21 cellular contexts compared by ENCODE assay signal in genomic region chr5:154466671-154467070, GRCh38. TPM values are rescaled to one million over a fixed set of nuclear protein-coding genes. Genes with fewer than 3 reads are reported as not detected.
DNase-seq lines count a peak whose midpoint lies in the region; ATAC-seq, FAIRE-seq and TF ChIP-seq lines count a peak whose summit lies in the region.
"Had no signal": no experiment of that assay in that cellular context is flagged by ENCODE, and none has a peak within 500 bp of the region (broad histone marks: within the 10 kb centered on the region; RNA-seq: fewer than 3 reads in every experiment).

No MANE protein-coding gene starts in this region.

- H3K27ac Mint-ChIP-seq in GM23338 (no peak overlapping the region), astrocyte (ENCODE audit: unreplicated experiment) (no peak overlapping the region)
- H3K27ac Mint-ChIP-seq: CD8-positive, alpha-beta T cell; HFFc6; IgD-negative memory B cell had no signal

- peaks cover 21% of the 10 kb centered on the region for H3K4me1 ChIP-seq in GM23338 (ENCODE audit: insufficient read depth)
- H3K4me1 ChIP-seq in IMR-90 (ENCODE audit: control insufficient read depth, insufficient read depth, low read length), result peaks cover 2% of the 10 kb centered on the region; the same call in 1 of the 2 replicates
- H3K4me1 ChIP-seq in astrocyte (ENCODE audit: insufficient read depth, low read length), result no peaks in the 10 kb centered on the region

- in situ Hi-C loops in IMR-90 (cut with MboI; ENCODE audit: low sequenced_read_pairs), result loop anchor here (5.0 to 25.0 kb wide), 2 partner anchors 141 to 346 kb away; no protein-coding TSS in a partner anchor

- no peak overlapping the region for H3K56ac ChIP-seq in IMR-90 (ENCODE audit: extremely low read depth, insufficient read depth, low read length)

- no CpG with 5 or more reads among the region's 5 CpGs for WGBS in IMR-90 (ENCODE audit: extremely low coverage in 2 of 2, insufficient read length in 1 of 2), 2 experiments

- peak; percentile 13; the same call in 2 of the 3 replicates for ATAC-seq in GM23338
- peak; percentile 19; the same call in 1 of the 2 replicates for ATAC-seq in IMR-90 (ENCODE audit: low read depth)
- no peak for ATAC-seq in GM21529 (IDR thresholded peaks at IDR 0.05; ENCODE audit: unreplicated experiment)
- ATAC-seq: CD8-positive, alpha-beta T cell had no signal

- H3K9ac ChIP-seq in IMR-90 (ENCODE audit: low read depth, low read length), result no peak overlapping the region
- H3K9ac ChIP-seq in astrocyte (ENCODE audit: low read length), result no peak overlapping the region

- no peak overlapping the region for H2BK120ac ChIP-seq in IMR-90 (ENCODE audit: low read depth, low read length)

- H2AFZ ChIP-seq in GM23338, result no peak overlapping the region; the same call in 1 of the 2 replicates
- no peak overlapping the region for H2AFZ ChIP-seq in IMR-90 (replicated peaks; ENCODE audit: low read length, poor library complexity)
- H2AFZ ChIP-seq in astrocyte (ENCODE audit: low read depth, low read length), result no peak overlapping the region

- no peaks in the 10 kb centered on the region for H3K9me2 ChIP-seq in GM23338 (ENCODE audit: insufficient read depth)

- H3K4me1 Mint-ChIP-seq in GM23338, result peaks cover 15% of the 10 kb centered on the region
- no peaks in the 10 kb centered on the region for H3K4me1 Mint-ChIP-seq in astrocyte (ENCODE audit: low read depth, unreplicated experiment)
- H3K4me1 Mint-ChIP-seq: IgD-negative memory B cell had no signal

- H3K79me2 ChIP-seq in GM23338 (replicated peaks; ENCODE audit: insufficient read depth) (no peaks in the 10 kb centered on the region), astrocyte (ENCODE audit: insufficient read depth, low read length) (no peaks in the 10 kb centered on the region)

- no peak overlapping the region for H3K4me3 Mint-ChIP-seq in GM23338
- no peak overlapping the region for H3K4me3 Mint-ChIP-seq in astrocyte (ENCODE audit: unreplicated experiment)
- H3K4me3 Mint-ChIP-seq: CD14-positive monocyte; CD8-positive, alpha-beta T cell; HFFc6; IgD-negative memory B cell had no signal

- no peak overlapping the region for H2BK15ac ChIP-seq in IMR-90 (ENCODE audit: low read depth, low read length)

- peaks cover 41% of the 10 kb centered on the region for H3K27me3 Mint-ChIP-seq in GM23338 (ENCODE audit: insufficient read depth, low read depth, poor library complexity)
- peaks cover 60% of the 10 kb centered on the region for H3K27me3 Mint-ChIP-seq in astrocyte (ENCODE audit: low read depth, unreplicated experiment)

- dilution Hi-C loops in IMR-90 (cut with HindIII; ENCODE audit: low sequenced_read_pairs, unreplicated experiment), result no loop called here

- no peak overlapping the region for H3K27ac ChIP-seq in GM23338 (ENCODE audit: low read depth)
- no peak overlapping the region for H3K27ac ChIP-seq in IMR-90 (ENCODE audit: insufficient read depth, low read length)
- H3K27ac ChIP-seq in astrocyte (ENCODE audit: low read depth, low read length), result no peak overlapping the region
- H3K27ac ChIP-seq: HL-60 had no signal

- no peak for TF ChIP-seq RAD21 in IMR-90 (IDR thresholded peaks at IDR 0.05; ENCODE audit: low read length)

- H3K27me3 ChIP-seq in GM23338 (ENCODE audit: insufficient read depth) (peaks cover 57% of the 10 kb centered on the region), IMR-90 (ENCODE audit: control insufficient read depth, insufficient read depth, low read length) (peaks cover 23% of the 10 kb centered on the region), astrocyte (ENCODE audit: insufficient read depth, low read length) (peaks cover 34% of the 10 kb centered on the region)

- peaks cover 3% of the 10 kb centered on the region; the same call in 1 of the 2 replicates for H3F3A ChIP-seq in GM23338 (replicated peaks; ENCODE audit: low read depth)

- H3K4me2 ChIP-seq in GM23338, result no peak overlapping the region
- no peak overlapping the region for H3K4me2 ChIP-seq in IMR-90 (ENCODE audit: low read depth, low read length)
- H3K4me2 ChIP-seq in astrocyte (ENCODE audit: low read length), result no peak overlapping the region

- H3K4me3 ChIP-seq in GM23338, result no peak overlapping the region
- H3K4me3 ChIP-seq in IMR-90 (ENCODE audit: insufficient read depth, low read depth, low read length), result no peak overlapping the region
- H3K4me3 ChIP-seq in astrocyte (ENCODE audit: insufficient read depth, low read depth, low read length), result no peak overlapping the region
- H3K4me3 ChIP-seq: GM12878 had no signal

- H4K20me1 ChIP-seq in GM23338 (replicated peaks; ENCODE audit: insufficient read depth), result peaks cover under 1% of the 10 kb centered on the region; the same call in 1 of the 2 replicates
- peaks cover 3% of the 10 kb centered on the region; the same call in 1 of the 2 replicates for H4K20me1 ChIP-seq in IMR-90 (ENCODE audit: insufficient read depth, low read length)
- H4K20me1 ChIP-seq in astrocyte (ENCODE audit: insufficient read depth, low read length), result no peaks in the 10 kb centered on the region

- POLR2A ChIA-PET in IMR-90 (lab: Charles Lee; ENCODE audit: unreplicated experiment), result no interaction called here

- no peak overlapping the region for H2AK9ac ChIP-seq in IMR-90 (replicated peaks; ENCODE audit: low read depth, low read length, poor library complexity)

- no peak overlapping the region for H3K14ac ChIP-seq in IMR-90 (replicated peaks; ENCODE audit: low read depth, low read length)

- no peak overlapping the region for H2BK5ac ChIP-seq in IMR-90 (ENCODE audit: low read depth, low read length, poor library complexity, severe bottlenecking)

- H3K4ac ChIP-seq in IMR-90 (ENCODE audit: low read depth, low read length), result no peak overlapping the region

- no peak for TF ChIP-seq POLR2A in IMR-90 (IDR thresholded peaks at IDR 0.05; ENCODE audit: low read depth, low read length)

- H3K36me3 Mint-ChIP-seq in GM23338 (ENCODE audit: low read depth) (no peaks in the 10 kb centered on the region), astrocyte (ENCODE audit: low read depth, unreplicated experiment) (peaks cover 2% of the 10 kb centered on the region)

- no peak overlapping the region for H3K18ac ChIP-seq in IMR-90 (ENCODE audit: low read depth, low read length)

- H4K5ac ChIP-seq in IMR-90 (ENCODE audit: low read depth, low read length), result no peak overlapping the region

- H3K23ac ChIP-seq in IMR-90 (ENCODE audit: low read depth, low read length), result no peak overlapping the region

- CTCF ChIA-PET in IMR-90 (lab: Yijun Ruan, JAX), result interaction anchor here (0.9 to 1.2 kb wide), 2 partner anchors 9 to 176 kb away, joined by 3 read pairs; no protein-coding TSS in a partner anchor

- peak; percentile 3 for DNase-seq in GM23338 (ENCODE audit: low spot score)
- DNase-seq in IMR-90, result peak; percentile 59
- peak; percentile 25 for DNase-seq in astrocyte (ENCODE audit: low read depth)
- peak; percentile 44 for DNase-seq in non-pigmented ciliary epithelial cell (ENCODE audit: low read depth)
- no peak for DNase-seq in GF-D8 (lab: John Stamatoyannopoulos, UW)
- DNase-seq: CD8-positive, alpha-beta T cell; COR-L47; DMS53; HCEC 1CT; HFFc6; KG1 had no signal

- no peak for FAIRE-seq in astrocyte (lab: Jason Lieb, UNC)
- FAIRE-seq: D721Med, GM12878, GM18507 had no signal

- H3K9me3 ChIP-seq in IMR-90 (ENCODE audit: control insufficient read depth, insufficient read depth, low read length) (no peaks in the 10 kb centered on the region), astrocyte (ENCODE audit: insufficient read depth, low read depth, low read length) (no peaks in the 10 kb centered on the region)

- H2BK20ac ChIP-seq in IMR-90 (ENCODE audit: low read depth, low read length), result no peak overlapping the region

- H2AK5ac ChIP-seq in IMR-90 (ENCODE audit: low read depth, low read length), result no peak overlapping the region

- TF ChIP-seq CTCF in GM23338 (conservative IDR thresholded peaks at IDR 0.05; ENCODE audit: low read depth in 2 of 2) (no peak), IMR-90 (conservative IDR thresholded peaks at IDR 0.05; ENCODE audit: low read depth, low read length) (no peak), astrocyte (IDR thresholded peaks at IDR 0.05; ENCODE audit: insufficient read depth, low read depth, low read length) (no peak)

- BruUV-seq in IMR-90 (replicated peaks; lab: Mats Ljungman, UMichigan), result no TSS peak

- H3K79me1 ChIP-seq in IMR-90 (ENCODE audit: low read depth in 1 of 2, low read length in 2 of 2), result no peaks in the 10 kb centered on the region

- intact Hi-C loops in IMR-90 (cut with micrococcal nuclease), result loop anchor here (1.0 to 5.0 kb wide), 4 partner anchors 144 to 394 kb away; no protein-coding TSS in a partner anchor

- no peaks in the 10 kb centered on the region for H3K9me3 Mint-ChIP-seq in GM23338
- H3K9me3 Mint-ChIP-seq in astrocyte (ENCODE audit: unreplicated experiment), result no peaks in the 10 kb centered on the region
- H3K9me3 Mint-ChIP-seq: CD8-positive, alpha-beta T cell; HFFc6; IgD-negative memory B cell had no signal

- no peak overlapping the region for H4K8ac ChIP-seq in IMR-90 (ENCODE audit: low read depth in 2 of 2, low read length in 2 of 2)

- no peaks in the 10 kb centered on the region for H3K9me1 ChIP-seq in IMR-90 (ENCODE audit: insufficient read depth, low read length)

- no peak overlapping the region for H4K91ac ChIP-seq in IMR-90 (ENCODE audit: insufficient read depth, low read depth, low read length)

- H3K36me3 ChIP-seq in GM23338 (ENCODE audit: insufficient read depth) (no peaks in the 10 kb centered on the region), IMR-90 (ENCODE audit: control insufficient read depth, insufficient read depth, low read length) (no peaks in the 10 kb centered on the region), astrocyte (ENCODE audit: insufficient read depth, low read length) (no peaks in the 10 kb centered on the region)

TF ChIP-seq in GM23338, 12 proteins besides CTCF, POLR2A, EP300 and RAD21 (continues in another document):
- no peak for TF ChIP-seq ZNF331 (CRISPR knock-in tag; IDR thresholded peaks at IDR 0.05; ENCODE audit: low read depth)

TF ChIP-seq in IMR-90, 13 proteins besides CTCF, POLR2A, EP300 and RAD21 (continues in another document):
- TF ChIP-seq BHLHE40 (IDR thresholded peaks at IDR 0.05; ENCODE audit: low read depth, low read length) (no peak), MAZ (IDR thresholded peaks at IDR 0.05; ENCODE audit: borderline replicate concordance, low read depth, low read length) (no peak)

RNA-seq across cellular contexts. Expression of gene HAND1, which starts 11.4 kb away (rescaled TPM):
- total RNA-seq in GM23338 (2014; rRNA removed; shearing (Covaris generic)), result not detected in 2 replicates
- polyA plus RNA-seq in GM23338 (2016; fragmentation: Nextera tagmentation; extraction: Ambion mirVana) (not detected in 2 replicates), IMR-90 (2012; rRNA removed) (not detected in 2 replicates)
- total RNA-seq in IMR-90 (2012; rRNA removed) (not detected in 2 replicates), astrocyte (not detected in 2 replicates)
- not detected in 2 replicates for polyA plus RNA-seq in IMR-90 (2012; cell fraction: cytosol; rRNA removed)
- polyA plus RNA-seq in IMR-90 (2012; cell fraction: nucleus; rRNA removed; ENCODE audit: low replicate concordance), result not detected in 2 replicates
- total RNA-seq: A673; CD8-positive, alpha-beta T cell; H4; HFFc6 had no signal
- polyA plus RNA-seq: BJ, CD14-positive monocyte, IgD-negative memory B cell had no signal

RNA-seq across cellular contexts. Expression of gene SAP30L, which starts 20.9 kb away (rescaled TPM):
- total RNA-seq in GM23338 (2014; rRNA removed; shearing (Covaris generic)), result 11.5 and 21.4 TPM in 2 replicates
- polyA plus RNA-seq in GM23338 (2016; fragmentation: Nextera tagmentation; extraction: Ambion mirVana) (29.3 and 36.8 TPM in 2 replicates), IMR-90 (2012; rRNA removed) (17.6 and 21.3 TPM in 2 replicates)
- total RNA-seq in IMR-90 (2012; rRNA removed) (9.7 and 13.1 TPM in 2 replicates), astrocyte (24.6 and 26.3 TPM in 2 replicates)
- 10.6 and 11.4 TPM in 2 replicates for polyA plus RNA-seq in IMR-90 (2012; cell fraction: cytosol; rRNA removed)
- 9.1 and 28.3 TPM in 2 replicates for polyA plus RNA-seq in IMR-90 (2012; cell fraction: nucleus; rRNA removed; ENCODE audit: low replicate concordance)
